1 cellular context compared by ENCODE assay signal in genomic region chr19:49938662-49939061, GRCh38.
TF ChIP-seq lines count a peak whose summit lies in the region.

No MANE protein-coding gene starts in this region.

TF ChIP-seq in HepG2, 621 proteins besides CTCF, POLR2A, EP300 and RAD21:
- TF ChIP-seq HNRNPLL (IDR thresholded peaks at IDR 0.05; ENCODE audit: low read depth, low read length, poor library complexity, severe bottlenecking): no peak
- no peak for TF ChIP-seq AGO1 (IDR thresholded peaks at IDR 0.05; ENCODE audit: low read depth, low read length, poor library complexity, severe bottlenecking)
- TF ChIP-seq ZFP41 (CRISPR knock-in tag; IDR thresholded peaks at IDR 0.05; ENCODE audit: borderline replicate concordance): no peak
- TF ChIP-seq SMAD3 (CRISPR knock-in tag; IDR thresholded peaks at IDR 0.05): no peak
- TF ChIP-seq ZBED4 (CRISPR knock-in tag; IDR thresholded peaks at IDR 0.05; ENCODE audit: borderline replicate concordance): no peak
- TF ChIP-seq ZNF816 (CRISPR knock-in tag; IDR thresholded peaks at IDR 0.05; ENCODE audit: borderline replicate concordance): no peak
- TF ChIP-seq GFI1 (CRISPR knock-in tag; IDR thresholded peaks at IDR 0.05; ENCODE audit: borderline replicate concordance): no peak
- no peak for TF ChIP-seq THAP7 (CRISPR knock-in tag; IDR thresholded peaks at IDR 0.05)
- no peak for TF ChIP-seq WIZ (CRISPR knock-in tag; IDR thresholded peaks at IDR 0.05)
- TF ChIP-seq ZNF703 (CRISPR knock-in tag; IDR thresholded peaks at IDR 0.05; ENCODE audit: borderline replicate concordance): no peak
- no peak for TF ChIP-seq DNMT3B (CRISPR knock-in tag; conservative IDR thresholded peaks at IDR 0.05)
- TF ChIP-seq HINFP (CRISPR knock-in tag; IDR thresholded peaks at IDR 0.05; ENCODE audit: low read depth): no peak
- no peak for TF ChIP-seq ZNF781 (CRISPR knock-in tag; IDR thresholded peaks at IDR 0.05; ENCODE audit: borderline replicate concordance, not compliant biosample characterization)
- no peak for TF ChIP-seq GATAD1 (CRISPR knock-in tag; IDR thresholded peaks at IDR 0.05)
TF ChIP-seq in HepG2: peak in this region for 0.
